Comparison of ENCODE assay signal across 34 cellular contexts in the genomic region with DNA sequence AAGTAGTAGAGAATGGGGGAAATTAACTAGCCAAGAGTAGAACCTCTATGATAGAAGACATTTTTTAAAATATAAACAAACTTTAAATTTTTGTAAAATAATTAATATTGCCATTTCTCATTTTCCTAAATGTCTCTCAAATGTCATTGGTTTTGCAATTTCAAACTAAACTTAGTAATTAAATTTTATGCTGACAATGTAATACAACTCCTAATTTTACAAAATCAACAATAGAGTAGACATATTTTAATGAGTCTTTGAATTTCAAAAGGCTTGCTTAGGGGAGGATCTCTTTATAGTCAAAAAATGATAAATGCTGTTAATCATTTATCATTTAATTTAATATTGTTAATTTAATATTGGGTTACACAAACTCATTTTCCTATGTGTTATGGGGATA.
"Had no signal": no experiment of that assay in that cellular context is flagged by ENCODE, and none has a peak within 500 bp of the region (broad histone marks: within the 10 kb centered on the region; RNA-seq: fewer than 3 reads in every experiment).

No MANE protein-coding gene starts in this region.

- H3K4me3 ChIP-seq: adrenal gland, body of pancreas, breast epithelium had no signal

- FAIRE-seq: astrocyte, TTC549 had no signal

- DNase-seq: activated B cell treated with CpG ODN at 0.5 μM for 24 hours; activated CD4-positive, alpha-beta memory T cell treated with anti-CD3 and anti-CD28 coated beads for 36 hours; activated CD4-positive, alpha-beta T cell treated with anti-CD3 and anti-CD28 coated beads for 4 hours; activated CD4-positive, alpha-beta T cell treated with anti-CD3 and anti-CD28 coated beads, Interleukin-2, amount 10 ng/mL, durations not matched to agents 24 days and 14 days; activated CD4-positive, alpha-beta T cell treated with anti-CD3 and anti-CD28 coated beads, Interleukin-2, amount 50 U/mL, for 1 hour; activated CD4-positive, alpha-beta T cell treated with anti-CD3 and anti-CD28 coated beads, Interleukin-2, amount 50 U/mL, for 4 hours; activated CD4-positive, CD25-positive, alpha-beta regulatory T cell treated with anti-CD3 and anti-CD28 coated beads, Interleukin-2, amount 50 U/mL, for 72 hours; activated CD8-positive, alpha-beta memory T cell treated with anti-CD3 and anti-CD28 coated beads, Interleukin-2, amount 50 U/mL, for 4 hours; activated CD8-positive, alpha-beta T cell treated with anti-CD3 and anti-CD28 coated beads for 36 hours; activated effector memory CD4-positive, alpha-beta T cell treated with anti-CD3 and anti-CD28 coated beads, Interleukin-2, amount 50 U/mL, for 16 hours; activated gamma-delta T cell treated with Interleukin-2 at 50 U/mL for 16 hours; activated naive CD4-positive, alpha-beta T cell; activated naive CD4-positive, alpha-beta T cell treated with anti-CD3 and anti-CD28 coated beads for 36 hours; activated naive CD4-positive, alpha-beta T cell treated with anti-CD3 and anti-CD28 coated beads, Interleukin-2, amount 50 U/mL, for 16 hours; activated naive CD8-positive, alpha-beta T cell treated with anti-CD3 and anti-CD28 coated beads for 36 hours; activated T-cell treated with anti-CD3 and anti-CD28 coated beads for 4 hours; activated T-cell treated with anti-CD3 and anti-CD28 coated beads, Interleukin-2, amount 50 U/mL, for 1 hour; activated T-cell treated with anti-CD3 and anti-CD28 coated beads, Interleukin-2, amount 50 U/mL, for 4 hours; activated T-cell treated with anti-CD3 and anti-CD28 coated beads, Interleukin-2, amount 50 U/mL, for 72 hours; adrenal gland; amniotic stem cell; aorta; body of pancreas; brain microvascular endothelial cell; central memory CD4-positive, alpha-beta T cell; T-helper 1 cell; T-helper 2 cell; T-helper 9 cell had no signal

- H3K36me3 ChIP-seq: adrenal gland, brain microvascular endothelial cell, breast epithelium had no signal

- H3K4me1 ChIP-seq: adrenal gland, body of pancreas, breast epithelium had no signal

- H3K27me3 ChIP-seq: adrenal gland, body of pancreas, brain microvascular endothelial cell, breast epithelium had no signal

- H3K27ac ChIP-seq: adrenal gland, body of pancreas, brain microvascular endothelial cell, breast epithelium, VCaP had no signal

- ATAC-seq: activated CD8-positive, alpha-beta T cell treated with anti-CD3 and anti-CD28 coated beads for 36 hours; activated naive CD4-positive, alpha-beta T cell treated with anti-CD3 and anti-CD28 coated beads, Interleukin-2, amount 50 U/mL, for 72 hours; activated T-cell treated with anti-CD3 and anti-CD28 coated beads, Interleukin-2, amount 50 U/mL, for 4 hours; activated T-cell treated with anti-CD3 and anti-CD28 coated beads, Interleukin-2, amount 50 U/mL, for 72 hours; activated T-helper 17 cell treated with anti-CD3 and anti-CD28 coated beads, Interleukin-2, amount 50 U/mL, for 72 hours; body of pancreas had no signal

- H3K9me3 ChIP-seq: adrenal gland, body of pancreas, breast epithelium had no signal
